ENCODE assay signal across 8 cellular contexts in genomic region chr15:55992769-55993110, GRCh38. TPM values are rescaled to one million over a fixed set of nuclear protein-coding genes. Genes with fewer than 3 reads are reported as not detected.
DNase-seq lines count a peak whose midpoint lies in the region; ATAC-seq and TF ChIP-seq lines count a peak whose summit lies in the region.

No MANE protein-coding gene starts in this region.

- peak overlapping the region; percentile 36 to 61 for H3K4me3 ChIP-seq in CD4-positive, alpha-beta memory T cell (ENCODE audit: low read length in 2 of 2)
- H3K4me3 ChIP-seq in PC-3 (ENCODE audit: low read length) (peak overlapping the region; percentile 72), epithelial cell of proximal tubule (ENCODE audit: low read depth, low read length) (peak overlapping the region; percentile 82), osteoblast (ENCODE audit: insufficient read depth, low read length) (peak overlapping the region; percentile 88)

- H3K27ac ChIP-seq in CD4-positive, alpha-beta memory T cell (ENCODE audit: low read depth, low read length), result no peak overlapping the region
- H3K27ac ChIP-seq in PC-3 (ENCODE audit: low read length), result no peak overlapping the region
- peak overlapping the region; percentile 55 for H3K27ac ChIP-seq in osteoblast (ENCODE audit: low read depth, low read length)

- BruUV-seq in PC-3 (replicated peaks; lab: Mats Ljungman, UMichigan), result no TSS peak

- H2AFZ ChIP-seq in PC-3 (ENCODE audit: low read length) (peak overlapping the region; percentile 76), osteoblast (ENCODE audit: low read length) (peak overlapping the region; percentile 85)

- TF ChIP-seq CTCF in PC-3 (conservative IDR thresholded peaks at IDR 0.05; ENCODE audit: low read depth, low read length), result no peak
- no peak for TF ChIP-seq CTCF in epithelial cell of proximal tubule (conservative IDR thresholded peaks at IDR 0.05; ENCODE audit: low read depth, low read length)
- no peak for TF ChIP-seq CTCF in osteoblast (IDR thresholded peaks at IDR 0.05; ENCODE audit: extremely low read depth, low read depth, low read length)

- no peaks in the 10 kb centered on the region for H3F3A ChIP-seq in PC-3 (ENCODE audit: low read length, unreplicated experiment)

- H3K27me3 Mint-ChIP-seq in CD4-positive, alpha-beta memory T cell, result no peaks in the 10 kb centered on the region

- peaks cover 15% of the 10 kb centered on the region for H3K4me1 ChIP-seq in CD4-positive, alpha-beta memory T cell (ENCODE audit: insufficient read depth, low read length)
- H3K4me1 ChIP-seq in PC-3 (ENCODE audit: insufficient read depth, low read length), result peaks cover 12% of the 10 kb centered on the region
- H3K4me1 ChIP-seq in osteoblast (ENCODE audit: insufficient read depth, low read length), result peaks cover 21% of the 10 kb centered on the region

- H3K9me3 Mint-ChIP-seq in CD4-positive, alpha-beta memory T cell, result no peaks in the 10 kb centered on the region

- H3K36me3 Mint-ChIP-seq in CD4-positive, alpha-beta memory T cell, result peaks cover 0 to 2% of the 10 kb centered on the region in 2 donors

- no peak for DNase-seq in CD4-positive, alpha-beta memory T cell
- DNase-seq in PC-3 (no peak), epithelial cell of proximal tubule (ENCODE audit: low read depth) (peak; percentile 25), osteoblast (ENCODE audit: insufficient read length, low spot score, missing footprints) (peak; percentile 96), NOMO-1 treated with dmso at 0.1 percent for 144 hours (lab: John Stamatoyannopoulos, UW; ENCODE audit: unreplicated experiment) (no peak), NCI-H2029 (lab: John Stamatoyannopoulos, UW) (no peak)

- no peaks in the 10 kb centered on the region for H3K9me2 ChIP-seq in PC-3 (replicated peaks; ENCODE audit: low read length)

- no peaks in the 10 kb centered on the region for H3K27me3 ChIP-seq in CD4-positive, alpha-beta memory T cell (ENCODE audit: insufficient read depth, low read length)
- H3K27me3 ChIP-seq in PC-3 (ENCODE audit: low read length) (no peaks in the 10 kb centered on the region), osteoblast (ENCODE audit: insufficient read depth, low read length) (no peaks in the 10 kb centered on the region)

- no peaks in the 10 kb centered on the region for H3K36me3 ChIP-seq in CD4-positive, alpha-beta memory T cell (ENCODE audit: insufficient read depth, low read length)
- H3K36me3 ChIP-seq in PC-3 (ENCODE audit: low read depth, low read length) (no peaks in the 10 kb centered on the region), osteoblast (ENCODE audit: insufficient read depth, low read length) (no peaks in the 10 kb centered on the region)

- H3K4me2 ChIP-seq in PC-3 (ENCODE audit: low read length) (peak overlapping the region; percentile 90), osteoblast (ENCODE audit: insufficient read depth, low read length) (peak overlapping the region; percentile 94)

- POLR2A ChIA-PET in CD4-positive, alpha-beta memory T cell (lab: Charles Lee; ENCODE audit: partially characterized antibody), result interaction anchor here (0.6 kb wide), 1 partner anchor 13 kb away, joined by 3 read pairs; no protein-coding TSS in a partner anchor
- POLR2A ChIA-PET in PC-3 (lab: Charles Lee; ENCODE audit: unreplicated experiment), result interaction anchor here (0.6 to 1.0 kb wide), 2 partner anchors 54 to 88 kb away, joined by 4 to 6 read pairs; no protein-coding TSS in a partner anchor

- H3K79me2 ChIP-seq in PC-3 (ENCODE audit: low read length) (peaks cover 31% of the 10 kb centered on the region), osteoblast (ENCODE audit: insufficient read depth, low read length) (peaks cover 42% of the 10 kb centered on the region)

- peak overlapping the region; percentile 89 to 94 (median 92) for H3K4me3 Mint-ChIP-seq in CD4-positive, alpha-beta memory T cell

- peaks cover 10 to 27% (median 17%) of the 10 kb centered on the region in 4 donors for H3K4me1 Mint-ChIP-seq in CD4-positive, alpha-beta memory T cell

- ATAC-seq in PC-3 (no peak), GM19023 (IDR thresholded peaks at IDR 0.05; ENCODE audit: unreplicated experiment) (no peak), HG02870 (IDR thresholded peaks at IDR 0.05; ENCODE audit: unreplicated experiment) (no peak)

- H4K20me1 ChIP-seq in PC-3 (ENCODE audit: low read length) (no peaks in the 10 kb centered on the region), osteoblast (ENCODE audit: insufficient read depth, low read length) (peaks cover 12% of the 10 kb centered on the region)

- no peaks in the 10 kb centered on the region for H3K9me3 ChIP-seq in CD4-positive, alpha-beta memory T cell (ENCODE audit: control insufficient read depth in 1 of 2, low read length in 2 of 2)
- H3K9me3 ChIP-seq in PC-3 (ENCODE audit: low read length), result no peaks in the 10 kb centered on the region
- no peaks in the 10 kb centered on the region for H3K9me3 ChIP-seq in osteoblast (ENCODE audit: low read depth, low read length)

- CTCF ChIA-PET in CD4-positive, alpha-beta memory T cell (lab: Charles Lee; ENCODE audit: partially characterized antibody), result interaction anchor here (0.6 to 2.7 kb wide), 7 partner anchors 9 to 253 kb away, joined by 3 to 14 read pairs (median 4); no protein-coding TSS in a partner anchor
- CTCF ChIA-PET in PC-3 (lab: Charles Lee), result no interaction called here

- H3K27ac Mint-ChIP-seq in CD4-positive, alpha-beta memory T cell, result peak overlapping the region in 6 of 7 donors; percentile 42 to 85 (median 68)

- H3K9ac ChIP-seq in PC-3 (ENCODE audit: low read length), result peak overlapping the region; percentile 72

- intact Hi-C loops in CD4-positive, alpha-beta memory T cell (cut with micrococcal nuclease), result loop anchor here (1.0 to 2.0 kb wide), 3 partner anchors 51 to 254 kb away; no protein-coding TSS in a partner anchor
- intact Hi-C loops in PC-3 (cut with micrococcal nuclease), result loop anchor here (2.0 to 5.0 kb wide), 3 partner anchors 75 to 250 kb away; partner anchors contain the start of gene RFX7

RNA-seq across cellular contexts. Expression of gene NEDD4, which starts 0.7 kb away (rescaled TPM):
- total RNA-seq in CD4-positive, alpha-beta memory T cell, result 1 to 10 TPM; 4.2 to 5.8 TPM
- polyA plus RNA-seq in CD4-positive, alpha-beta memory T cell, result 1 to 10 TPM; 3.7 to 5.2 TPM
- total RNA-seq in PC-3 (2014; rRNA removed), result 7.5 and 9.6 TPM in 2 replicates
- 15.6 and 25.3 TPM in 2 replicates for total RNA-seq in epithelial cell of proximal tubule
- 43.6 and 48.5 TPM in 2 replicates for total RNA-seq in osteoblast

Comparison
In these comparisons a context has a peak if more than half of its experiments do, and no peak if none do; other contexts are left out.
1. DNase-seq: peak in epithelial cell of proximal tubule (single experiment) and osteoblast (single experiment); none in CD4-positive, alpha-beta memory T cell (0 of 5), PC-3 (single experiment), NOMO-1 treated with dmso at 0.1 percent for 144 hours (single experiment) and NCI-H2029 (single experiment).
2. Peak in every context shown above with its lines, with median percentiles within 50 percentile points of each other: H3K4me3 ChIP-seq.